13 cellular contexts compared by ENCODE assay signal in the genomic region with DNA sequence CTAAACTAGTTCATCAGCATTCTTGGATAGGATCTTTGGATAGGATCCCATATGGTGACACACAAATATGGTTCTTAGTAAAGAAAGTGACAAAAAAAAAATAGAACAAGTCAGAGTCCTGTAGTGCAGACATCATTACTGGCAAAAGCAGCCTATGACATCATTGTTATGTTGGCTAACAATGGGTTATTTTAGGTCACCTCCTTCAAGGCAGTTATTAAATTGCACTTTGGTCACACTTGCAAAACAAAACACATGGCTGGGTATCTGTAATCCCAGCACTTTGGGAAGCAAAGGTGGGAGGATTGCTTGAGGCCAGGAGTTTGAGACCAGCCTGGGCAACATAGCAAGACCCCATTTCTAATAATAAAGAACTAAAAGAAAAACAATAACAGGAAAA.
DNase-seq lines count a peak whose midpoint lies in the region; TF ChIP-seq lines count a peak whose summit lies in the region.
"Had no signal": no experiment of that assay in that cellular context is flagged by ENCODE, and none has a peak within 500 bp of the region (broad histone marks: within the 10 kb centered on the region; RNA-seq: fewer than 3 reads in every experiment).

No MANE protein-coding gene starts in this region.

- CTCF ChIA-PET in Calu3 (lab: Charles Lee), result no interaction called here

- intact Hi-C loops in Calu3 (cut with micrococcal nuclease; ENCODE audit: unreplicated experiment), result no loop called here

- H3K4me1 Mint-ChIP-seq in Calu3 (ENCODE audit: low read depth, unreplicated experiment), result peaks cover 25% of the 10 kb centered on the region
- H3K4me1 Mint-ChIP-seq: neural crest cell had no signal

- TF ChIP-seq CTCF in Calu3 (IDR thresholded peaks at IDR 0.05; ENCODE audit: unreplicated experiment) (no peak), NB4 (IDR thresholded peaks at IDR 0.05; ENCODE audit: low read depth, low read length) (no peak), fibroblast of mammary gland (conservative IDR thresholded peaks at IDR 0.05; ENCODE audit: control insufficient read depth, insufficient read depth, low read depth, low read length) (no peak), osteoblast (IDR thresholded peaks at IDR 0.05; ENCODE audit: extremely low read depth, low read depth, low read length) (no peak)

- H3K27me3 ChIP-seq in osteoblast (ENCODE audit: insufficient read depth, low read length), result no peaks in the 10 kb centered on the region

- peak overlapping the region; percentile 42 for H3K27ac Mint-ChIP-seq in Calu3 (ENCODE audit: unreplicated experiment)
- H3K27ac Mint-ChIP-seq: CD4-positive, alpha-beta T cell had no signal

- DNase-seq in Calu3, result no peak
- DNase-seq in NB4 (ENCODE audit: low read depth), result peak; percentile 43
- peak; percentile 93 for DNase-seq in fibroblast of mammary gland (ENCODE audit: low read depth)
- DNase-seq in osteoblast (ENCODE audit: insufficient read length, low spot score, missing footprints), result peak; percentile 6
- no peak for DNase-seq in DMS153 (lab: John Stamatoyannopoulos, UW)
- no peak for DNase-seq in NCI-H345 treated with DMSO at 0.1 percent for 48 hours (lab: John Stamatoyannopoulos, UW; ENCODE audit: unreplicated experiment)
- DNase-seq in T1000 (lab: John Stamatoyannopoulos, UW), result no peak
- DNase-seq in NCI-H187 (lab: John Stamatoyannopoulos, UW), result no peak
- DNase-seq: amygdala; CD4-positive, alpha-beta T cell; NCI-H345 had no signal

- no peaks in the 10 kb centered on the region for H3K79me2 ChIP-seq in osteoblast (ENCODE audit: insufficient read depth, low read length)

- no peaks in the 10 kb centered on the region for H3K36me3 ChIP-seq in osteoblast (ENCODE audit: insufficient read depth, low read length)

- H3K4me1 ChIP-seq in osteoblast (ENCODE audit: insufficient read depth, low read length), result no peaks in the 10 kb centered on the region

- H3K4me3 ChIP-seq in NB4 (ENCODE audit: low read depth, low read length) (no peak overlapping the region), fibroblast of mammary gland (ENCODE audit: control insufficient read depth, low read depth, low read length) (no peak overlapping the region), osteoblast (ENCODE audit: insufficient read depth, low read length) (no peak overlapping the region)
- H3K4me3 ChIP-seq: K562 had no signal

- no peak overlapping the region for H3K27ac ChIP-seq in osteoblast (ENCODE audit: low read depth, low read length)

- no peaks in the 10 kb centered on the region for H3K9me3 ChIP-seq in osteoblast (ENCODE audit: low read depth, low read length)

- no peak overlapping the region for H2AFZ ChIP-seq in osteoblast (ENCODE audit: low read length)

- no peak overlapping the region for H3K4me3 Mint-ChIP-seq in Calu3 (ENCODE audit: low read depth, unreplicated experiment)
- H3K4me3 Mint-ChIP-seq: CD4-positive, alpha-beta T cell; neural crest cell had no signal

- no peaks in the 10 kb centered on the region for H4K20me1 ChIP-seq in osteoblast (ENCODE audit: insufficient read depth, low read length)

- no peaks in the 10 kb centered on the region for H3K36me3 Mint-ChIP-seq in Calu3 (ENCODE audit: insufficient read depth, unreplicated experiment)

- TF ChIP-seq POLR2A in NB4 (IDR thresholded peaks at IDR 0.05; ENCODE audit: extremely low read depth, insufficient read length), result no peak

- no TSS peak for BruUV-seq in Calu3 (replicated peaks; lab: Mats Ljungman, UMichigan)

- H3K9me3 Mint-ChIP-seq in Calu3 (ENCODE audit: low read depth, unreplicated experiment), result no peaks in the 10 kb centered on the region

- H3K27me3 Mint-ChIP-seq in Calu3 (ENCODE audit: unreplicated experiment), result no peaks in the 10 kb centered on the region
- H3K27me3 Mint-ChIP-seq: CD4-positive, alpha-beta T cell had no signal

- no peak overlapping the region for H3K4me2 ChIP-seq in osteoblast (ENCODE audit: insufficient read depth, low read length)

Comparison
In these comparisons a context has a peak if more than half of its experiments do, and no peak if none do; other contexts are left out.
1. DNase-seq: peak in NB4 (single experiment), fibroblast of mammary gland (single experiment) and osteoblast (single experiment); none in Calu3 (single experiment), DMS153 (single experiment), NCI-H345 treated with DMSO at 0.1 percent for 48 hours (single experiment), T1000 (single experiment) and NCI-H187 (0 of 2).